20 cellular contexts compared by ENCODE assay signal in genomic region chr9:72598639-72599038, GRCh38.
"Had no signal": no experiment of that assay in that cellular context is flagged by ENCODE, and none has a peak within 500 bp of the region (broad histone marks: within the 10 kb centered on the region; RNA-seq: fewer than 3 reads in every experiment).

No MANE protein-coding gene starts in this region.

- H3K4me1 Mint-ChIP-seq: IgD-negative memory B cell had no signal

- H3K4me3 Mint-ChIP-seq: IgD-negative memory B cell had no signal

- H3K4me2 ChIP-seq: KMS-11 had no signal

- H3K9me3 Mint-ChIP-seq: IgD-negative memory B cell had no signal

- DNase-seq: Kasumi-1, MM.1S, NCI-H1092 treated with DMSO at 0.1 percent for 48 hours, NCI-H1436, NCI-H1694 treated with DMSO at 0.1 percent for 48 hours, NCI-H1930, NCI-H2081, NCI-H2107, NCI-H2227 treated with DMSO at 0.1 percent for 48 hours, NCI-H524, NCI-H526 treated with DMSO at 0.1 percent for 48 hours, NCI-H774, SHP77 had no signal

- H3K36me3 Mint-ChIP-seq: IgD-negative memory B cell had no signal

- H3K9ac ChIP-seq: KMS-11 had no signal

- H3K4me3 ChIP-seq: K562 had no signal

- H3K27ac ChIP-seq: HL-60, KMS-11, RWPE1 had no signal

- ATAC-seq: K562, SK-N-SH treated with all-trans-retinoic acid at 6 μM for 48 hours had no signal

- FAIRE-seq: HTR-8/SVneo, K562 had no signal

- H3K27ac Mint-ChIP-seq: IgD-negative memory B cell had no signal
